18 cellular contexts compared by ENCODE assay signal in genomic region chr7:137908106-137908505, GRCh38.
DNase-seq lines count a peak whose midpoint lies in the region; ATAC-seq, FAIRE-seq and TF ChIP-seq lines count a peak whose summit lies in the region.
"Had no signal": no experiment of that assay in that cellular context is flagged by ENCODE, and none has a peak within 500 bp of the region (broad histone marks: within the 10 kb centered on the region; RNA-seq: fewer than 3 reads in every experiment).

No MANE protein-coding gene starts in this region.

- TF ChIP-seq EP300 in K562 (IDR thresholded peaks at IDR 0.05; ENCODE audit: low read length) (no peak), gastroesophageal sphincter (IDR thresholded peaks at IDR 0.05) (no peak)

- H3K4me1 ChIP-seq in K562 (replicated peaks in 1 of 2; ENCODE audit: control insufficient read depth in 2 of 2, insufficient read depth in 2 of 2, low read length in 2 of 2) (0 out of 5 replicates have a peak, but pooled peaks cover 0 to 4% of the 10 kb centered on the region in 2 experiments), gastroesophageal sphincter (peaks cover 0 to 35% (median 3%) of the 10 kb centered on the region in 3 donors), foreskin keratinocyte (no peaks in the 10 kb centered on the region)

- no peak for TF ChIP-seq POLR2A in K562 (conservative IDR thresholded peaks at IDR 0.05)
- no peak for TF ChIP-seq POLR2A in gastroesophageal sphincter (IDR thresholded peaks at IDR 0.05)

- no peak overlapping the region for H2AFZ ChIP-seq in K562 (ENCODE audit: low read depth, low read length)
- H2AFZ ChIP-seq: GM23248 had no signal

- H3K9me1 ChIP-seq in K562 (ENCODE audit: control insufficient read depth, insufficient read depth, low read length), result no peaks in the 10 kb centered on the region

- no peaks in the 10 kb centered on the region for H4K20me1 ChIP-seq in K562 (replicated peaks; ENCODE audit: control insufficient read depth, insufficient read depth, low read length)

- H3K36me3 ChIP-seq in K562 (ENCODE audit: control insufficient read depth, insufficient read depth, low read length) (peaks cover 88% of the 10 kb centered on the region), gastroesophageal sphincter (peaks cover 0 to 100% of the 10 kb centered on the region in 2 donors)

- POLR2A ChIA-PET in K562 (lab: Yijun Ruan, JAX), result no interaction called here

- no peak for TF ChIP-seq RAD21 in K562 (CRISPR knock-in tag; conservative IDR thresholded peaks at IDR 0.05 in 1 of 2, IDR thresholded peaks at IDR 0.05 in 1 of 2)

- no peaks in the 10 kb centered on the region for H3K9me3 ChIP-seq in T-helper 17 cell (ENCODE audit: control insufficient read depth, low read length, poor library complexity, severe bottlenecking)
- no peaks in the 10 kb centered on the region; the same call in 1 of the 2 replicates for H3K9me3 ChIP-seq in K562 (replicated peaks; ENCODE audit: control insufficient read depth, insufficient read depth, low read depth, low read length)
- no peaks in the 10 kb centered on the region for H3K9me3 ChIP-seq in gastroesophageal sphincter

- CTCF ChIA-PET in K562 (lab: Yijun Ruan, JAX; ENCODE audit: low intra/inter-chr PET ratio), result no interaction called here

- H3K4me2 ChIP-seq in K562 (ENCODE audit: insufficient read depth, low read length), result no peak overlapping the region

- in situ Hi-C loops in K562 (cut with MboI), result loop anchor here (5.0 kb wide), 2 partner anchors 94 to 829 kb away; partner anchors contain the start of gene CREB3L2

- H3K9ac ChIP-seq in K562 (ENCODE audit: insufficient read depth in 1 of 2, low read depth in 2 of 2, low read length in 2 of 2), result no peak overlapping the region
- H3K9ac ChIP-seq: GM23248 had no signal

- H3K4me3 ChIP-seq in K562, result no peak overlapping the region
- H3K4me3 ChIP-seq in gastroesophageal sphincter, result no peak overlapping the region
- H3K4me3 ChIP-seq: GM23248 had no signal

- H3K27me3 Mint-ChIP-seq in T-helper 17 cell, result no peaks in the 10 kb centered on the region

- H3K27ac ChIP-seq in K562 (ENCODE audit: extremely low read depth, low read depth, low read length), result no peak overlapping the region
- peak overlapping the region in 3 of 4 donors; percentile 36 to 64 (median 53) for H3K27ac ChIP-seq in gastroesophageal sphincter
- H3K27ac ChIP-seq in substantia nigra (ENCODE audit: low read depth, low read length, poor library complexity, severe bottlenecking), result peak overlapping the region; percentile 83
- H3K27ac ChIP-seq in foreskin keratinocyte, result no peak overlapping the region
- H3K27ac ChIP-seq: HL-60 had no signal

- DNase-seq in T-helper 17 cell, result no peak
- DNase-seq in K562 (ENCODE audit: extremely low read depth in 1 of 4, low spot score in 3 of 4), result no peak
- DNase-seq in substantia nigra (lab: John Stamatoyannopoulos, UW), result no peak
- no peak for DNase-seq in left lobe of liver (ENCODE audit: low spot score)
- no peak for DNase-seq in foreskin keratinocyte
- DNase-seq: CD8-positive, alpha-beta T cell; GF-D8; GM23248; KBM-7; NCI-H1436 treated with DMSO at 0.1 percent for 48 hours; NCI-H2081 treated with DMSO at 0.1 percent for 48 hours; NCI-H2227 treated with DMSO at 0.1 percent for 48 hours; NCI-H524 treated with DMSO at 0.1 percent for 48 hours had no signal

- H3K36me3 Mint-ChIP-seq in T-helper 17 cell (ENCODE audit: low read depth), result peaks cover 17% of the 10 kb centered on the region

- no peaks in the 10 kb centered on the region for H3K79me2 ChIP-seq in K562 (ENCODE audit: control insufficient read depth, insufficient read depth, low read length)

- no TSS peak for BruUV-seq in K562 (replicated peaks; lab: Mats Ljungman, UMichigan)

- no peaks in the 10 kb centered on the region for H3K27me3 ChIP-seq in K562 (ENCODE audit: control insufficient read depth in 2 of 2, insufficient read depth in 2 of 2, low read length in 2 of 2)
- no peaks in the 10 kb centered on the region for H3K27me3 ChIP-seq in gastroesophageal sphincter
- no peaks in the 10 kb centered on the region for H3K27me3 ChIP-seq in foreskin keratinocyte

- intact Hi-C loops in K562 (cut with micrococcal nuclease), result loop anchor here (10.0 kb wide), 1 partner anchor 237 kb away; no protein-coding TSS in a partner anchor

- TF ChIP-seq CTCF in K562 (IDR thresholded peaks at IDR 0.05 in 2 of 3, conservative IDR thresholded peaks at IDR 0.05 in 1 of 3; ENCODE audit: insufficient read depth in 2 of 3, low read depth in 1 of 3, low read length in 3 of 3) (no peak), gastroesophageal sphincter (IDR thresholded peaks at IDR 0.05) (no peak), foreskin keratinocyte (conservative IDR thresholded peaks at IDR 0.05) (no peak)

- ATAC-seq in T-helper 17 cell (no peak), K562 (no peak), gastroesophageal sphincter (no peak), GM21515 (IDR thresholded peaks at IDR 0.05; ENCODE audit: unreplicated experiment) (no peak), left lobe of liver (no peak), HG02852 (IDR thresholded peaks at IDR 0.05; ENCODE audit: unreplicated experiment) (no peak), foreskin keratinocyte (no peak)
- ATAC-seq: CD8-positive, alpha-beta T cell had no signal

- no peak for FAIRE-seq in K562 (lab: Jason Lieb, UNC)
- FAIRE-seq: GM19239 had no signal

- 95% methylated on average over 9 of the region's 9 CpGs for WGBS in K562 (ENCODE audit: insufficient coverage, low coverage, missing lambda C conversion rate)
- WGBS in gastroesophageal sphincter (ENCODE audit: low coverage in 1 of 2), 2 donors, result 93 to 96% methylated on average over 2 to 3 of the region's 9 CpGs

- peaks cover 5% of the 10 kb centered on the region for H3K4me1 Mint-ChIP-seq in T-helper 17 cell

- no peak overlapping the region for H3K4me3 Mint-ChIP-seq in T-helper 17 cell
- H3K4me3 Mint-ChIP-seq: CD8-positive, alpha-beta T cell had no signal

- H3K27ac Mint-ChIP-seq in T-helper 17 cell, result peak overlapping the region; percentile 32
- H3K27ac Mint-ChIP-seq: CD8-positive, alpha-beta T cell had no signal

TF ChIP-seq in K562, 482 proteins besides CTCF, POLR2A, EP300 and RAD21:
- TF ChIP-seq DPF2 (IDR thresholded peaks at IDR 0.05) (no peak), POLR2G (IDR thresholded peaks at IDR 0.05; ENCODE audit: low read depth, low read length) (peak; percentile 34; the same call in 1 of the 2 replicates)
TF ChIP-seq in K562: peak in this region for 1.

Comparison
In these comparisons a context has a peak if more than half of its experiments do, and no peak if none do; other contexts are left out.
1. H3K27ac ChIP-seq: peak in gastroesophageal sphincter (3 of 4) and substantia nigra (single experiment); none in K562 (single experiment) and foreskin keratinocyte (single experiment).